In genomic region chr3:185760091-185760490, GRCh38 we compare ENCODE assay signal across 2 cellular contexts.
TF ChIP-seq lines count a peak whose summit lies in the region.

No MANE protein-coding gene starts in this region.

TF ChIP-seq in SK-N-SH, 30 proteins besides CTCF, POLR2A, EP300 and RAD21 (continued from another document):
- no peak for TF ChIP-seq MAX (IDR thresholded peaks at IDR 0.05; ENCODE audit: low read depth)
- TF ChIP-seq FOXJ3 (CRISPR knock-in tag; IDR thresholded peaks at IDR 0.05): no peak
- TF ChIP-seq REST (IDR thresholded peaks at IDR 0.05; ENCODE audit: low read depth, low read length): no peak
- no peak for TF ChIP-seq EZH2phosphoT487 (IDR thresholded peaks at IDR 0.05; ENCODE audit: borderline replicate concordance, low read depth)
- TF ChIP-seq MEF2A (IDR thresholded peaks at IDR 0.05; ENCODE audit: borderline replicate concordance, low read depth): no peak
- TF ChIP-seq MXI1 (IDR thresholded peaks at IDR 0.05; ENCODE audit: low read depth, low read length): no peak
- TF ChIP-seq USF1 (IDR thresholded peaks at IDR 0.05; ENCODE audit: borderline replicate concordance, low read depth): no peak
- TF ChIP-seq TCF12 (IDR thresholded peaks at IDR 0.05): no peak
- no peak for TF ChIP-seq IRF3 (IDR thresholded peaks at IDR 0.05; ENCODE audit: low read depth, low read length)
- no peak for TF ChIP-seq YY1 (IDR thresholded peaks at IDR 0.05; ENCODE audit: low read depth)
- no peak for TF ChIP-seq FOSL2 (IDR thresholded peaks at IDR 0.05; ENCODE audit: borderline replicate concordance, low read depth)
- no peak for TF ChIP-seq POLR2AphosphoS5 (IDR thresholded peaks at IDR 0.05; ENCODE audit: low read depth, low read length)
- TF ChIP-seq SMC3 (IDR thresholded peaks at IDR 0.05; ENCODE audit: low read depth, low read length): no peak

TF ChIP-seq in SK-N-SH treated with all-trans-retinoic acid at 6 μM for 48 hours, 23 proteins besides CTCF, POLR2A, EP300 and RAD21 (continued from another document):
- TF ChIP-seq CREB5 (CRISPR knock-in tag; IDR thresholded peaks at IDR 0.05; ENCODE audit: low read depth): no peak
- no peak for TF ChIP-seq SNAI2 (CRISPR knock-in tag; IDR thresholded peaks at IDR 0.05)
- TF ChIP-seq PPARA (CRISPR knock-in tag; IDR thresholded peaks at IDR 0.05; ENCODE audit: borderline replicate concordance): no peak
- TF ChIP-seq CSDC2 (CRISPR knock-in tag; IDR thresholded peaks at IDR 0.05): no peak
- TF ChIP-seq ZC3H10 (CRISPR knock-in tag; IDR thresholded peaks at IDR 0.05): no peak
- TF ChIP-seq TSHZ2 (CRISPR knock-in tag; IDR thresholded peaks at IDR 0.05): no peak
- no peak for TF ChIP-seq ARNTL (CRISPR knock-in tag; IDR thresholded peaks at IDR 0.05; ENCODE audit: borderline replicate concordance, low read depth)
- no peak for TF ChIP-seq PATZ1 (CRISPR knock-in tag; IDR thresholded peaks at IDR 0.05; ENCODE audit: borderline replicate concordance)
- TF ChIP-seq POU6F1 (CRISPR knock-in tag; IDR thresholded peaks at IDR 0.05; ENCODE audit: borderline replicate concordance, low read depth): no peak
- TF ChIP-seq BACH2 (CRISPR knock-in tag; IDR thresholded peaks at IDR 0.05; ENCODE audit: borderline replicate concordance): no peak
- TF ChIP-seq CSRNP3 (CRISPR knock-in tag; IDR thresholded peaks at IDR 0.05): no peak
- no peak for TF ChIP-seq ESRRG (CRISPR knock-in tag; IDR thresholded peaks at IDR 0.05)
- TF ChIP-seq ZNF70 (CRISPR knock-in tag; IDR thresholded peaks at IDR 0.05): no peak
- TF ChIP-seq GLIS3 (CRISPR knock-in tag; IDR thresholded peaks at IDR 0.05): no peak
- TF ChIP-seq ISL1 (CRISPR knock-in tag; IDR thresholded peaks at IDR 0.05): no peak
